In genomic region chr3:158801200-158801599, GRCh38 we compare ENCODE assay signal across 8 cellular contexts. TPM values are rescaled to one million over a fixed set of nuclear protein-coding genes. Genes with fewer than 3 reads are reported as not detected.
DNase-seq lines count a peak whose midpoint lies in the region; ATAC-seq and TF ChIP-seq lines count a peak whose summit lies in the region.

No MANE protein-coding gene starts in this region.

- H3K27me3 ChIP-seq in Loucy (ENCODE audit: insufficient read depth, low read length, poor library complexity, severe bottlenecking) (no peaks in the 10 kb centered on the region), liver (ENCODE audit: control insufficient read depth in 4 of 4, insufficient read depth in 4 of 4, low read length in 3 of 4) (no peaks in the 10 kb centered on the region), thoracic aorta (replicated peaks; ENCODE audit: insufficient read depth) (no peaks in the 10 kb centered on the region)

- H3F3A ChIP-seq in Loucy (ENCODE audit: low read depth): no peaks in the 10 kb centered on the region

- WGBS in liver: 17% methylated on average over 11 of the region's 11 CpGs

- H3K4me3 ChIP-seq in Loucy (ENCODE audit: low read length, poor library complexity, severe bottlenecking) (peak overlapping the region; percentile 88), liver (ENCODE audit: low read depth in 1 of 3, low read length in 3 of 3) (peak overlapping the region; percentile 81 to 88 (median 87)), thoracic aorta (peak overlapping the region; percentile 96)

- H2AFZ ChIP-seq in Loucy (ENCODE audit: low read length): peak overlapping the region; percentile 97

- DNase-seq in cerebellar cortex (ENCODE audit: low spot score) (peak; percentile 29), thoracic aorta (ENCODE audit: low spot score) (no peak), GM10266 (ENCODE audit: extremely low spot score) (no peak)

- H3K9me3 ChIP-seq in Loucy (ENCODE audit: insufficient read depth, low read depth, low read length) (no peaks in the 10 kb centered on the region), liver (ENCODE audit: control insufficient read depth in 4 of 4, low read length in 3 of 4) (no peaks in the 10 kb centered on the region), thoracic aorta (no peaks in the 10 kb centered on the region)

- no peaks in the 10 kb centered on the region for H3K79me2 ChIP-seq in Loucy (ENCODE audit: insufficient read depth, low read length)

- H3K9ac ChIP-seq in Loucy (ENCODE audit: low read depth, low read length, poor library complexity, severe bottlenecking) (peak overlapping the region; percentile 57), liver (ENCODE audit: low read depth in 1 of 2, low read length in 2 of 2) (peak overlapping the region; percentile 8 to 51)

- ATAC-seq in thoracic aorta (ENCODE audit: insufficient number of reproducible peaks, low FRiP score, low read depth): no peak
- no peak for ATAC-seq in HG03342 (IDR thresholded peaks at IDR 0.05; ENCODE audit: unreplicated experiment)
- no peak for ATAC-seq in HG03432 (IDR thresholded peaks at IDR 0.05; ENCODE audit: unreplicated experiment)

- TF ChIP-seq CTCF in C4-2B (conservative IDR thresholded peaks at IDR 0.05): no peak
- no peak for TF ChIP-seq CTCF in Loucy (conservative IDR thresholded peaks at IDR 0.05; ENCODE audit: low read length)
- TF ChIP-seq CTCF in liver (IDR thresholded peaks at IDR 0.05; ENCODE audit: low read depth, low read length, missing input control): no peak
- TF ChIP-seq CTCF in thoracic aorta (IDR thresholded peaks at IDR 0.05): no peak
- TF ChIP-seq CTCF in GM10266 (IDR thresholded peaks at IDR 0.05; ENCODE audit: control insufficient read depth, insufficient read depth, low read depth, missing control alignments): no peak

- H3K36me3 ChIP-seq in Loucy (ENCODE audit: insufficient read depth, low read length) (no peaks in the 10 kb centered on the region), liver (ENCODE audit: control insufficient read depth in 4 of 4, insufficient read depth in 3 of 4, low read depth in 1 of 4, low read length in 3 of 4) (peaks cover 0 to 4% (median 0%) of the 10 kb centered on the region in 4 donors), thoracic aorta (peaks cover under 1% of the 10 kb centered on the region)

- H3K9me2 ChIP-seq in Loucy (replicated peaks; ENCODE audit: low read depth, low read length): no peaks in the 10 kb centered on the region

- peak overlapping the region; percentile 72 for H3K4me2 ChIP-seq in Loucy (ENCODE audit: low read depth, low read length, poor library complexity, severe bottlenecking)

- peak overlapping the region; percentile 68 for H3K27ac ChIP-seq in C4-2B
- peak overlapping the region; percentile 51 to 80 for H3K27ac ChIP-seq in liver (ENCODE audit: low read depth in 1 of 2, low read length in 2 of 2)
- peak overlapping the region; percentile 81 to 83 for H3K27ac ChIP-seq in thoracic aorta

- no peaks in the 10 kb centered on the region for H4K20me1 ChIP-seq in Loucy (ENCODE audit: insufficient read depth, low read length, poor library complexity, severe bottlenecking)

- H3K4me1 ChIP-seq in Loucy (ENCODE audit: insufficient read depth, low read length, poor library complexity, severe bottlenecking) (peaks cover 20% of the 10 kb centered on the region), liver (ENCODE audit: control insufficient read depth in 4 of 4, insufficient read depth in 4 of 4, low read length in 3 of 4) (peaks cover 2 to 20% (median 18%) of the 10 kb centered on the region in 4 donors), thoracic aorta (ENCODE audit: control insufficient read depth in 1 of 2, low read depth in 2 of 2) (peaks cover 7 to 33% of the 10 kb centered on the region in 2 donors)

- TF ChIP-seq RAD21 in liver (IDR thresholded peaks at IDR 0.05): no peak

TF ChIP-seq in liver, 16 proteins besides CTCF, POLR2A, EP300 and RAD21:
- TF ChIP-seq GABPA (IDR thresholded peaks at IDR 0.05 in 1 of 2, conservative IDR thresholded peaks at IDR 0.05 in 1 of 2) (no peak), YY1 (IDR thresholded peaks at IDR 0.05) (no peak), HNF4G (IDR thresholded peaks at IDR 0.05) (no peak), TAF1 (conservative IDR thresholded peaks at IDR 0.05) (no peak), ZBTB33 (IDR thresholded peaks at IDR 0.05) (no peak), ATF3 (IDR thresholded peaks at IDR 0.05) (no peak), RXRA (IDR thresholded peaks at IDR 0.05) (no peak), REST (IDR thresholded peaks at IDR 0.05) (no peak), NR2F2 (IDR thresholded peaks at IDR 0.05) (no peak), FOXA2 (IDR thresholded peaks at IDR 0.05) (no peak), HNF4A (conservative IDR thresholded peaks at IDR 0.05) (no peak), SP1 (IDR thresholded peaks at IDR 0.05) (no peak), FOXA1 (IDR thresholded peaks at IDR 0.05) (no peak), JUND (IDR thresholded peaks at IDR 0.05) (no peak), EGR1 (IDR thresholded peaks at IDR 0.05; ENCODE audit: low read depth in 2 of 2) (no peak)

RNA-seq across cellular contexts. Expression of gene MFSD1, which starts 0.7 kb away (rescaled TPM):
- total RNA-seq in liver (10 to 100 TPM; 74.1 to 84.7 TPM), thoracic aorta (100 to 1,000 TPM; 114 to 128 TPM)
- polyA plus RNA-seq in liver: 10 to 100 TPM; 30.4 to 46.5 TPM
